In the genomic region with DNA sequence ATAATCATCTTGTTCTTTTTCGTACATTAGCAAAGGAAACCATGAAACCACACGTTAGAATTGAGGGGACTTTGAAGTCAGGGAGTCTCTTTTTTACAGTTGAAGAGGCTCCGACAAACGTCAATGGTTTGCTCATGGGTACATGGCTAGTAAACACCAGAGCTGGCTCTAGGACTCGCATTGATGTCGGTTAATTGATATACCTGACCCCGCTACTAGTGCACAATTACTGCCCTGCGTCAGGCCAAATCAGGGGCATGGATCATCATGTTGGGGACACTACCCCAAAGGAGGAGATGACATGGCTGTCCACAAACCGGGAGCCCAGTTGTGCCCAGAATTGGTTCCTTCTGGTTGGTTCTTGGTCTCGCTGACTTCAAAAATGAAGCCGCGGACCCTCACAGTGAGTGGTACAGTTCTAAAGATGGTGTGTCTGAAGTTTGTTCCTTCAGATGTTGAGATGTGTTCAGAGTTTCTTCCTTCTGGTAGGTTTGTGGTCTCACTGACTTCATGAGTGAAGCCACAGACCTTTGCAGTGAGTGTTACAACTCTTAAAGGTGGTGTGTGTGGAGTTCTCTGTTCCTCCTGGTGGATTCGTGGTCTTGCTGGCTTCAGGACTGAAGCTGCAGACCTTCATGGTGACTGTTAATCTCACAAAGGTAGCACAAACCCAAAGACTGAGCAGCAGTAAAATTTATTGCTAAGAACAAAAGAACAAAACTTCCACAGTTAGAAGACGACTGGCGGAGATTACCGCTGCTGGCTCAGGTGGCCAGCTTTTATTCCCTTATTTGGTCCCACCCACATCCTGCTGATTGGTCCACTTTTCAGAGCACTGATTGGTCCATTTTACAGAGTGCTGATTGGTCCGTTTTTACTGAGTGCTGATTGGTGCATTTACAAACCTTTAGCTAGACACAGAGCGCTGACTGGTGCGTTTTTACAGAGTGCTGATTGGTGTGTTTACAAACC, we compare ENCODE assay signal across 12 cellular contexts.
A peak's percentile ranks its signal among the peaks of the same experiment; 100 is the strongest.
DNase-seq lines count a peak whose midpoint lies in the region; ATAC-seq and TF ChIP-seq lines count a peak whose summit lies in the region.
"Had no signal": no experiment of that assay in that cellular context is flagged by ENCODE, and none has a peak within 500 bp of the region (broad histone marks: within the 10 kb centered on the region; RNA-seq: fewer than 3 reads in every experiment).

No MANE protein-coding gene starts in this region.

- peaks cover 4% of the 10 kb centered on the region; the same call in 1 of the 2 replicates for H3K9me3 ChIP-seq in Panc1 (ENCODE audit: control insufficient read depth, insufficient read depth, low read depth, low read length)

- H3K27ac ChIP-seq in Panc1 (ENCODE audit: low read length) = peak overlapping the region; percentile 98

- ATAC-seq in Panc1 (no peak), GM21723 (IDR thresholded peaks at IDR 0.05; ENCODE audit: unreplicated experiment) (no peak), GM21619 (IDR thresholded peaks at IDR 0.05; ENCODE audit: unreplicated experiment) (no peak), GM21717 (IDR thresholded peaks at IDR 0.05; ENCODE audit: unreplicated experiment) (no peak), HG02571 (IDR thresholded peaks at IDR 0.05; ENCODE audit: unreplicated experiment) (no peak)
- ATAC-seq: PC-3 had no signal

- peaks cover 23% of the 10 kb centered on the region for H3K4me1 ChIP-seq in Panc1 (ENCODE audit: control insufficient read depth, insufficient read depth, low read length)

- no peaks in the 10 kb centered on the region for H3K36me3 ChIP-seq in Panc1 (ENCODE audit: control insufficient read depth, insufficient read depth, low read length)

- POLR2A ChIA-PET in Panc1 (lab: Charles Lee) = no interaction called here

- TF ChIP-seq CTCF in Panc1 (IDR thresholded peaks at IDR 0.05) = no peak

- CTCF ChIA-PET in Panc1 (lab: Charles Lee) = no interaction called here

- no peaks in the 10 kb centered on the region for H3K27me3 ChIP-seq in Panc1 (ENCODE audit: control insufficient read depth, insufficient read depth, low read length)

- no TSS peak for BruUV-seq in Panc1 (replicated peaks; lab: Mats Ljungman, UMichigan)

- no peak for DNase-seq in Panc1 (ENCODE audit: low read depth, low spot score)
- peak; percentile 51 for DNase-seq in activated CD8-positive, alpha-beta memory T cell treated with anti-CD3 and anti-CD28 coated beads, Interleukin-2, amount 50 U/mL, for 1 hour (ENCODE audit: extremely low read depth)
- peak; percentile 56 for DNase-seq in effector CD4-positive, alpha-beta T cell
- DNase-seq in stimulated activated CD8-positive, alpha-beta memory T cell treated with anti-CD3 and anti-CD28 coated beads, Interleukin-15, amount 100 ng/mL, for 1 hour (ENCODE audit: low read depth) = peak; percentile 14
- DNase-seq: GOT3, MV-4-11, nephron progenitor cell, PC-3 had no signal

- H3K4me3 ChIP-seq in Panc1 (ENCODE audit: low read depth in 2 of 2, low read length in 2 of 2) = no peak overlapping the region

- intact Hi-C loops in Panc1 (cut with micrococcal nuclease; ENCODE audit: unreplicated experiment) = no loop called here

- in situ Hi-C loops in Panc1 (cut with HindIII; ENCODE audit: low pct_unique_long_range_greater_than_20kb, low sequenced_read_pairs) = no loop called here
